Comparison of ENCODE assay signal across 16 cellular contexts in the genomic region with DNA sequence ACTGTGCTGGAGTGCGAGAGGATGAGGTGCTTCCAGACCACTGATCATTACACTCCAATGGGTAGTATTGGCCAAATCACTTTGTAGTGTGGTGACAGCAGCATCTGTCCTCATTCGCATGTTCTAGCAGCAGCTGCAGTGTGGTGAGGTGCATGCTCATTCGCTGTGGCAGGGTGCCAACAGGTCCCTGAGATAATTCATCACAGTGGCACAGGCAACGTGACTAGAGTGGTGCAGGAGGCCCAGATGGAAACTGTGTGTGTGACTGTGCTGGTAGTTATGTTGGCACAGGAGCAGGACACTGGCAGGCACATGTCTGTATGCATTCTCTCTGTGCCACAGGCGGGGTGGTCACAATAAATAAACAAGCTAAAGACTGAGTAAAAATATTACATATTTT.
"Had no signal": no experiment of that assay in that cellular context is flagged by ENCODE, and none has a peak within 500 bp of the region (broad histone marks: within the 10 kb centered on the region; RNA-seq: fewer than 3 reads in every experiment).

No MANE protein-coding gene starts in this region.

- ATAC-seq: body of pancreas had no signal

- H3K27ac ChIP-seq: body of pancreas, esophagus muscularis mucosa, tibial nerve had no signal

- DNase-seq: activated B cell treated with CpG ODN at 0.5 μM for 24 hours; activated CD4-positive, alpha-beta T cell treated with anti-CD3 and anti-CD28 coated beads, Interleukin-2, amount 10 ng/mL, durations not matched to agents 7 days and 5 days; activated CD8-positive, alpha-beta memory T cell treated with anti-CD3 and anti-CD28 coated beads, Interleukin-2, amount 50 U/mL, for 48 hours; activated naive CD8-positive, alpha-beta T cell treated with anti-CD3 and anti-CD28 coated beads for 36 hours; amygdala; cortex of kidney; effector CD4-positive, alpha-beta T cell; islet precursor cell; naive B cell; stimulated activated CD4-positive, alpha-beta T cell treated with anti-CD3 and anti-CD28 coated beads, Interleukin-15, amount 100 ng/mL, for 24 hours; stimulated activated CD4-positive, alpha-beta T cell treated with anti-CD3 and anti-CD28 coated beads, Interleukin-4, amount 100 ng/mL, for 1 hour; stimulated activated naive CD4-positive, alpha-beta T cell had no signal

- H3K4me3 ChIP-seq: body of pancreas, esophagus muscularis mucosa, lung, tibial nerve had no signal

- H3K4me1 ChIP-seq: body of pancreas, esophagus muscularis mucosa, tibial nerve had no signal

- H3K36me3 ChIP-seq: esophagus muscularis mucosa, tibial nerve had no signal

- H3K27me3 ChIP-seq: body of pancreas, esophagus muscularis mucosa, tibial nerve had no signal
